8 cellular contexts compared by ENCODE assay signal in genomic region chr9:34986541-34987047, GRCh38. TPM values are rescaled to one million over a fixed set of nuclear protein-coding genes. Genes with fewer than 3 reads are reported as not detected.
DNase-seq lines count a peak whose midpoint lies in the region; ATAC-seq, FAIRE-seq and TF ChIP-seq lines count a peak whose summit lies in the region.
"Had no signal": no experiment of that assay in that cellular context is flagged by ENCODE, and none has a peak within 500 bp of the region (broad histone marks: within the 10 kb centered on the region; RNA-seq: fewer than 3 reads in every experiment).

No MANE protein-coding gene starts in this region.

- no peak for FAIRE-seq in frontal cortex (lab: Jason Lieb, UNC)

- no peaks in the 10 kb centered on the region for H3K27me3 Mint-ChIP-seq in neural crest cell (ENCODE audit: low read depth)

- H3K27ac Mint-ChIP-seq in neural crest cell (ENCODE audit: unreplicated experiment) = peak overlapping the region; percentile 40

- no peaks in the 10 kb centered on the region for H3K36me3 ChIP-seq in RWPE2 (ENCODE audit: low read depth)
- no peaks in the 10 kb centered on the region for H3K36me3 ChIP-seq in suprapubic skin

- H3K4me1 ChIP-seq in RWPE2 (ENCODE audit: insufficient read depth, poor library complexity, severe bottlenecking) = peaks cover 17% of the 10 kb centered on the region
- H3K4me1 ChIP-seq in suprapubic skin = peaks cover 41% of the 10 kb centered on the region

- no peak for ATAC-seq in RWPE2 (ENCODE audit: low read depth)
- ATAC-seq in GM21390 (IDR thresholded peaks at IDR 0.05; ENCODE audit: unreplicated experiment) = no peak

- TF ChIP-seq CTCF in RWPE2 (IDR thresholded peaks at IDR 0.05; ENCODE audit: poor library complexity, severe bottlenecking) (no peak), neural crest cell (conservative IDR thresholded peaks at IDR 0.05) (no peak), suprapubic skin (IDR thresholded peaks at IDR 0.05) (no peak)

- DNase-seq in Jurkat, Clone E6-1 (ENCODE audit: low read depth, low spot score) = peak; percentile 64
- DNase-seq in RWPE2 (ENCODE audit: low spot score) (peak; percentile 43), neural crest cell (ENCODE audit: low read depth, low spot score) (peak; percentile 55), suprapubic skin (ENCODE audit: low spot score in 2 of 2) (no peak), frontal cortex (ENCODE audit: low spot score in 2 of 2) (no peak)

- WGBS in suprapubic skin = 36% methylated on average over 9 of the region's 9 CpGs

- no peaks in the 10 kb centered on the region for H3K36me3 Mint-ChIP-seq in neural crest cell (ENCODE audit: low read depth)

- H3K27ac ChIP-seq in RWPE2 (ENCODE audit: poor library complexity, severe bottlenecking) = no peak overlapping the region
- peak overlapping the region; percentile 50 for H3K27ac ChIP-seq in angular gyrus (ENCODE audit: low read depth, low read length)
- H3K27ac ChIP-seq in suprapubic skin = no peak overlapping the region

- H3K27me3 ChIP-seq in RWPE2 (ENCODE audit: insufficient read depth, poor library complexity, severe bottlenecking) (no peaks in the 10 kb centered on the region), suprapubic skin (no peaks in the 10 kb centered on the region)

- H3K9me3 Mint-ChIP-seq in neural crest cell = no peaks in the 10 kb centered on the region

- H3K4me1 Mint-ChIP-seq in neural crest cell = peaks cover 55% of the 10 kb centered on the region

- H3K9me3 ChIP-seq in RWPE2 (ENCODE audit: severe bottlenecking) = no peaks in the 10 kb centered on the region
- no peaks in the 10 kb centered on the region for H3K9me3 ChIP-seq in suprapubic skin

- H3K4me3 ChIP-seq in Jurkat, Clone E6-1 (ENCODE audit: low read length) = no peak overlapping the region
- H3K4me3 ChIP-seq in RWPE2 (ENCODE audit: severe bottlenecking) = no peak overlapping the region
- H3K4me3 ChIP-seq in suprapubic skin = no peak overlapping the region

- H3K4me3 Mint-ChIP-seq in neural crest cell = peak overlapping the region; percentile 31

- TF ChIP-seq POLR2A in suprapubic skin (IDR thresholded peaks at IDR 0.05) = no peak

- no peak for TF ChIP-seq EP300 in suprapubic skin (IDR thresholded peaks at IDR 0.05)

RNA-seq across cellular contexts. Expression of gene DNAJB5, which starts 3.0 kb away (rescaled TPM):
- polyA plus RNA-seq in Jurkat, Clone E6-1 (2012; ENCODE audit: insufficient read depth, insufficient read length) = 15.2 TPM
- total RNA-seq in neural crest cell (27.1 and 28.7 TPM in 2 replicates), suprapubic skin (1 to 10 TPM in 3 of 4 donors, under 1 TPM in 1; 0.98 to 4.7 (median 1.6) TPM), frontal cortex (57.1 TPM)

RNA-seq across cellular contexts. Expression of gene PHF24, which starts 28.5 kb away (rescaled TPM):
- 0.90 TPM for polyA plus RNA-seq in Jurkat, Clone E6-1 (2012; ENCODE audit: insufficient read depth, insufficient read length)
- total RNA-seq in neural crest cell (0.63 and 1.2 TPM in 2 replicates), suprapubic skin (1 to 10 TPM in 2 of 4 donors, under 1 TPM in 2; 0.26 to 4.2 (median 1.2) TPM), frontal cortex (19.2 TPM)
- polyA plus RNA-seq: fibroblast of lung had no signal

Comparison
In these comparisons a context has a peak if more than half of its experiments do, and no peak if none do; other contexts are left out.
1. DNase-seq: peak in Jurkat, Clone E6-1 (single experiment), RWPE2 (single experiment) and neural crest cell (single experiment); none in suprapubic skin (0 of 2) and frontal cortex (0 of 2).